Comparison of ENCODE assay signal across 8 cellular contexts in the genomic region with DNA sequence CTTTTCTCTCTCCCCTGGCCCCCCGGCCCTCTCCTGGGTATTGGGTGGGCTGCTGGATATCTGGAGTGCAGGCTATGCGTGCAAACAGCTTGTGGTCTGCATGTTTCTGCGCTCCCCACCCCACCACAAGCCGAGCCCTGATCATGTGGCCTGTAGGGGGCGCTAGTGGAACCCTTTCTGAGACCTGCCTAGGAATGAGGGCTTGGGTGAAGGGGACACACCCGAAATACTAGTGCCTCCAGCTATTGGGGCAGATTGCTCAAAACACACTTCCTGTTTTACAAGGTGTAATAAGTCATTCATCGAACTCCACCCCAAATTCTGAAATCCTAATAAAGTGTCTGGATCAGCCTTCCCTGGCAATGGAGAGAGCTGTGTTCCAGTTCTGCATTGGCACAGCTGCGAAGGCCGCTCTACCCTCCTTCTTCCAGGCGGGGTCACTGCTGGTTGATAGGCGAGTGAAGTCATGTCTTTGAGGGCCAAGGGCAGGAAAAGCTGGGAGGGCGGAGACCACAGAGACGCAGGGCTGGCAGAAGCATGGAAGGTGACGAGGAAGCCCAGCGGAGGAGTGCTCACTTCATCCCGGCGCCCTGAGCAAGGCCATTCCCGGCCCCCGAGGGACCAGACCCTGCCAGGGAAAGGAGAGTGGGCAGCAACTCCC. TPM values are rescaled to one million over a fixed set of nuclear protein-coding genes. Genes with fewer than 3 reads are reported as not detected.
DNase-seq lines count a peak whose midpoint lies in the region; ATAC-seq and TF ChIP-seq lines count a peak whose summit lies in the region.

No MANE protein-coding gene starts in this region.

- H3K4me3 Mint-ChIP-seq in neural crest cell = no peak overlapping the region

- peaks cover 19% of the 10 kb centered on the region for H3K4me1 Mint-ChIP-seq in neural crest cell

- H3K4me3 ChIP-seq in OCI-LY7 (ENCODE audit: low read depth, low read length, poor library complexity, severe bottlenecking) (no peak overlapping the region), dorsolateral prefrontal cortex (no peak overlapping the region)

- H3K9me2 ChIP-seq in OCI-LY7 (ENCODE audit: insufficient read depth, low read length) = no peaks in the 10 kb centered on the region

- H3K36me3 ChIP-seq in OCI-LY7 (ENCODE audit: insufficient read depth, low read length) = no peaks in the 10 kb centered on the region

- intact Hi-C loops in OCI-LY7 (cut with micrococcal nuclease; ENCODE audit: unreplicated experiment) = no loop called here
- intact Hi-C loops in dorsolateral prefrontal cortex (cut with DNase I) = no loop called here

- TF ChIP-seq POLR2A in GM18505 (IDR thresholded peaks at IDR 0.05; ENCODE audit: borderline replicate concordance, extremely low read depth, insufficient read depth, insufficient read length) = no peak

- H3K9me3 ChIP-seq in OCI-LY7 (ENCODE audit: low read length) = no peaks in the 10 kb centered on the region

- no peak for ATAC-seq in GM18505 (IDR thresholded peaks at IDR 0.05; ENCODE audit: unreplicated experiment)
- ATAC-seq in HG03439 (IDR thresholded peaks at IDR 0.05; ENCODE audit: unreplicated experiment) = no peak

- H3K4me2 ChIP-seq in OCI-LY7 (ENCODE audit: low read length) = no peak overlapping the region

- DNase-seq in OCI-LY7 (ENCODE audit: low spot score) (peak; percentile 41), dorsolateral prefrontal cortex (no peak), neural crest cell (ENCODE audit: low read depth, low spot score) (peak; percentile 49), COLO829 (ENCODE audit: low spot score) (no peak), NCI-H146 (lab: John Stamatoyannopoulos, UW) (no peak)

- no peaks in the 10 kb centered on the region for H3K4me1 ChIP-seq in OCI-LY7 (ENCODE audit: insufficient read depth, low read length, poor library complexity, severe bottlenecking)

- no peaks in the 10 kb centered on the region for H3K36me3 Mint-ChIP-seq in neural crest cell (ENCODE audit: low read depth)

- H3K9me3 Mint-ChIP-seq in neural crest cell = peaks cover 3% of the 10 kb centered on the region

- H4K20me1 ChIP-seq in OCI-LY7 (ENCODE audit: insufficient read depth, low read length) = no peaks in the 10 kb centered on the region

- H2AFZ ChIP-seq in OCI-LY7 (ENCODE audit: low read length) = no peak overlapping the region

- BruUV-seq in OCI-LY7 (replicated peaks; lab: Mats Ljungman, UMichigan) = no TSS peak

- peaks cover 0 to 2% (median 0%) of the 10 kb centered on the region in 45 donors for H3K27me3 ChIP-seq in dorsolateral prefrontal cortex

- POLR2A ChIA-PET in OCI-LY7 (lab: Charles Lee) = interaction anchor here (0.6 kb wide), 1 partner anchor 254 kb away, joined by 4 read pairs; no protein-coding TSS in a partner anchor

- TF ChIP-seq CTCF in GM12872 (IDR thresholded peaks at IDR 0.05; ENCODE audit: insufficient read depth, low read depth, low read length) (peak; percentile 83), OCI-LY7 (conservative IDR thresholded peaks at IDR 0.05; ENCODE audit: low read length) (peak; percentile 86), dorsolateral prefrontal cortex (IDR thresholded peaks at IDR 0.05 in 54 of 56, conservative IDR thresholded peaks at IDR 0.05 in 2 of 56; ENCODE audit: low read depth in 1 of 56, partially characterized antibody in 56 of 56) (peak in 41 of 56 donors; percentile 10 to 49 (median 27)), neural crest cell (conservative IDR thresholded peaks at IDR 0.05) (peak; percentile 73)

- H3K27me3 Mint-ChIP-seq in neural crest cell (ENCODE audit: low read depth) = no peaks in the 10 kb centered on the region

- CTCF ChIA-PET in OCI-LY7 (lab: Charles Lee; ENCODE audit: unreplicated experiment) = no interaction called here

- H3K27ac ChIP-seq in OCI-LY7 (ENCODE audit: low read depth, low read length, poor library complexity, severe bottlenecking) (no peak overlapping the region), dorsolateral prefrontal cortex (no peak overlapping the region)

- H3K79me2 ChIP-seq in OCI-LY7 (ENCODE audit: insufficient read depth, low read depth, low read length) = no peaks in the 10 kb centered on the region

- H3K27ac Mint-ChIP-seq in neural crest cell (ENCODE audit: unreplicated experiment) = no peak overlapping the region

RNA-seq across cellular contexts. Expression of a gene that starts 19.8 kb away (rescaled TPM):
- total RNA-seq in OCI-LY7 (2014; rRNA removed; shearing (Covaris generic)) = not detected in 2 replicates
- total RNA-seq in OCI-LY7 (2022) = not detected in 2 replicates
- total RNA-seq in dorsolateral prefrontal cortex = 1 to 10 TPM; 1.5 to 7.6 (median 4.2) TPM
- total RNA-seq in neural crest cell = 3.1 and 3.3 TPM in 2 replicates

RNA-seq across cellular contexts. Expression of a gene that starts 28.5 kb away (rescaled TPM):
- 23.3 and 26.6 TPM in 2 replicates for total RNA-seq in OCI-LY7 (2014; rRNA removed; shearing (Covaris generic))
- total RNA-seq in OCI-LY7 (2022) (50.5 and 51.3 TPM in 2 replicates), dorsolateral prefrontal cortex (10 to 100 TPM; 18.1 to 58.7 (median 39.5) TPM), neural crest cell (56.7 and 65.2 TPM in 2 replicates)

RNA-seq across cellular contexts. Expression of a gene that starts 37.6 kb away (rescaled TPM):
- 35.6 and 64.6 TPM in 2 replicates for total RNA-seq in OCI-LY7 (2014; rRNA removed; shearing (Covaris generic))
- total RNA-seq in OCI-LY7 (2022) (70.0 and 70.8 TPM in 2 replicates), dorsolateral prefrontal cortex (10 to 100 TPM; 37.9 to 78.1 (median 52.7) TPM), neural crest cell (73.1 and 73.7 TPM in 2 replicates)

Comparison
In these comparisons a context has a peak if more than half of its experiments do, and no peak if none do; other contexts are left out.
1. CTCF ChIP-seq: peak in every context shown above with its lines; median percentile 86 in OCI-LY7; 83 in GM12872; 73 in neural crest cell; 27 in dorsolateral prefrontal cortex.
2. DNase-seq: peak in OCI-LY7 (single experiment) and neural crest cell (single experiment); none in dorsolateral prefrontal cortex (0 of 10), COLO829 (single experiment) and NCI-H146 (single experiment).